In the genomic region with DNA sequence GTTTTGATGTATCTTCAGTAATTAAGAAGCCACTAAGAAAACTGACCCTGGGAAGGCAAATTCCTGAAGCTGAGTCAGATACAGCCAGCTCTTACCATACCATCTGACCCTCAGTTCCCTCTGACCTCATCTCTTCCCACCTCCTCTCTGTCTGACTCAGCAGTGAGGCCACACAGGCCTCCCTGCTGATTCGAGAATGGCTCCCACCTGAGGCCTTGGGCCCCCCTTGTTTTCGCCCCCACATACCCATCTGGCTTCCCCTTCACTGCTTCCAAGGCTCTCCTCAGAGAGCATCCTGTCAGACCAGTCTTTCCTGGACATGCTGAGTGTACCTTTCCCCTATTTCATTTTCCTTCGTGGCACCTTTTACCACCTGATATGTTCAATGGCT, we compare ENCODE assay signal across 8 cellular contexts.
DNase-seq lines count a peak whose midpoint lies in the region; ATAC-seq and TF ChIP-seq lines count a peak whose summit lies in the region.

No MANE protein-coding gene starts in this region.

- peaks cover 0 to 5% (median 0%) of the 10 kb centered on the region in 3 donors for H3K9me3 ChIP-seq in tibial artery

- ATAC-seq in GM21360 (IDR thresholded peaks at IDR 0.05; ENCODE audit: unreplicated experiment), result peak; percentile 91
- peak; percentile 79 for ATAC-seq in HG03521 (IDR thresholded peaks at IDR 0.05; ENCODE audit: unreplicated experiment)

- H3K27ac ChIP-seq in tibial artery, result peak overlapping the region; percentile 56 to 79

- peaks cover 0 to 23% (median 17%) of the 10 kb centered on the region in 4 donors for H3K4me1 ChIP-seq in tibial artery

- H3K36me3 ChIP-seq in kidney epithelial cell (ENCODE audit: control insufficient read depth, insufficient read depth, low read length) (no peaks in the 10 kb centered on the region), tibial artery (no peaks in the 10 kb centered on the region)

- TF ChIP-seq CTCF in kidney epithelial cell (IDR thresholded peaks at IDR 0.05; ENCODE audit: insufficient read depth, low read length, poor library complexity, severe bottlenecking) (no peak), tibial artery (IDR thresholded peaks at IDR 0.05) (no peak)

- intact Hi-C loops in tibial artery (cut with DNase I; ENCODE audit: low total_unique reads), result no loop called here

- H3K27me3 ChIP-seq in kidney epithelial cell (ENCODE audit: control insufficient read depth, insufficient read depth, low read length) (no peaks in the 10 kb centered on the region), tibial artery (no peaks in the 10 kb centered on the region)

- H3K4me3 ChIP-seq in kidney epithelial cell (ENCODE audit: low read depth, low read length), result no peak overlapping the region
- no peak overlapping the region for H3K4me3 ChIP-seq in tibial artery

- DNase-seq in EH (ENCODE audit: low read depth), result peak; percentile 96
- DNase-seq in amniotic stem cell (lab: John Stamatoyannopoulos, UW), result peak; percentile 74
- DNase-seq in kidney epithelial cell (ENCODE audit: low read depth), result peak; percentile 96
- peak in 1 of 2 donors; percentile 32 for DNase-seq in tibial artery
- DNase-seq in NOMO-1 (lab: John Stamatoyannopoulos, UW; ENCODE audit: unreplicated experiment in 2 of 2), result no peak
- no peak for DNase-seq in NCI-H2171 (lab: John Stamatoyannopoulos, UW)

Comparison
In these comparisons a context has a peak if more than half of its experiments do, and no peak if none do; other contexts are left out.
1. DNase-seq: peak in EH (single experiment), amniotic stem cell (single experiment) and kidney epithelial cell (single experiment); none in NOMO-1 (0 of 2) and NCI-H2171 (single experiment).